In the genomic region with DNA sequence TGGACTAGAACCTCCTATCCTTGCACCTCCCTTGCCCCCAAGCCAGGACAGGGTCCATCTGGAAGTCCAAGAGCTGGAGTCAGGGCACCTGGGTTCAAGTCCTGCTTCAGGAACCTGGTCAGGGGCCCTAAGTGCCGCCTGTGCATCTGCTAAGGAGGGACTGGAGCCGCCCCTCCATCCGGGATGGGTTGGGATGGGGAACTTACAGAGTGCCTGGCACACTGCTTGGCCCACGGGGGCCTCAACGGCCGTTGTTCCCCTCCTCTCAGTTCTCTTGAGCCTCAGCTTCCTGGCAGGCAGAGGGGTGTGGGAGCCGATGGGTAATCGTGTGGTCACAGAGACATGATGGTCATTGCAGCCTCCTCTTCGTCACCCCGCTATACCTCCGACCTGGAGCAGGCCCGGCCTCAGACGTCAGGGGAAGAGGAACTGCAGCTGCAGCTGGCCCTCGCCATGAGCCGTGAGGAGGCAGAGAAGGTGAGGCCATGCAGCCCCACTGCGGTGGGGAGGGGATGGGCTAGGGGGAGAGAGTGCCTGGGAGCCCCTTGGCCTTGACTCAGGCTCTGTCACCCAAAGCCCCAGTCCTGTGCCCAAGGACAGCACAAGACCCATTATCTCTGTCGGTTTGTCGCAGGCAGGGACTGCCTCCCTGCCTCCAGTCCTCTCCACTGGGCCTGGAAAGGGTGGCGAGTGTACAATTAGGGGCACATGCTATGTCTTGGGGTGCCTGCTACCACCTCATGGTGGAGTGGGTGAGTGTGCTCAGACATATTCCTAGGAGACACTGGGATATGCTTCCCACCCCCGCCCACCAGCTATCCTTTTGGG, we compare ENCODE assay signal across 14 cellular contexts. TPM values are rescaled to one million over a fixed set of nuclear protein-coding genes. Genes with fewer than 3 reads are reported as not detected.
DNase-seq lines count a peak whose midpoint lies in the region; ATAC-seq and TF ChIP-seq lines count a peak whose summit lies in the region.
"Had no signal": no experiment of that assay in that cellular context is flagged by ENCODE, and none has a peak within 500 bp of the region (broad histone marks: within the 10 kb centered on the region; RNA-seq: fewer than 3 reads in every experiment).

No MANE protein-coding gene starts in this region.

- no peak overlapping the region for H3K4ac ChIP-seq in mesenchymal stem cell (ENCODE audit: low read depth in 1 of 2, low read length in 2 of 2)

- TF ChIP-seq CTCF in RWPE1 (conservative IDR thresholded peaks at IDR 0.05; ENCODE audit: low read depth) = no peak
- no peak for TF ChIP-seq CTCF in transverse colon (IDR thresholded peaks at IDR 0.05)

- no peak overlapping the region for H2BK120ac ChIP-seq in mesenchymal stem cell (ENCODE audit: low read depth, low read length)

- no peak overlapping the region for H3K14ac ChIP-seq in mesenchymal stem cell (ENCODE audit: low read length in 2 of 2)

- H3K4me3 ChIP-seq in mesenchymal stem cell (ENCODE audit: insufficient read depth in 1 of 2, low read depth in 1 of 2, low read length in 2 of 2) (no peak overlapping the region), transverse colon (no peak overlapping the region)

- H3K79me1 ChIP-seq in mesenchymal stem cell (replicated peaks; ENCODE audit: low read length, poor library complexity, severe bottlenecking) = no peaks in the 10 kb centered on the region

- no peak overlapping the region for H2AK5ac ChIP-seq in mesenchymal stem cell (ENCODE audit: low read length, severe bottlenecking)

- H3K18ac ChIP-seq in mesenchymal stem cell (ENCODE audit: low read depth in 1 of 2, low read length in 2 of 2) = peak overlapping the region in 1 of 2 experiments; percentile 16

- H3K9ac ChIP-seq in mesenchymal stem cell (ENCODE audit: low read length) = no peak overlapping the region

- no peak for TF ChIP-seq POLR2A in transverse colon (IDR thresholded peaks at IDR 0.05)

- POLR2A ChIA-PET in RWPE1 (lab: Yijun Ruan, JAX; ENCODE audit: low non-redundant PET) = no interaction called here

- no peak for TF ChIP-seq EP300 in transverse colon (IDR thresholded peaks at IDR 0.05; ENCODE audit: low read depth)

- H3K23ac ChIP-seq in mesenchymal stem cell (ENCODE audit: low read length in 2 of 2) = no peak overlapping the region

- H3K4me1 ChIP-seq in mesenchymal stem cell (ENCODE audit: control insufficient read depth, insufficient read depth, low read depth, low read length) (peaks cover 37% of the 10 kb centered on the region), transverse colon (peaks cover 14 to 59% (median 47%) of the 10 kb centered on the region in 4 donors)

- H3K4me2 ChIP-seq in mesenchymal stem cell (ENCODE audit: low read length, poor library complexity, severe bottlenecking) = no peak overlapping the region

- H4K8ac ChIP-seq in mesenchymal stem cell (ENCODE audit: low read length) = peak overlapping the region; percentile 71

- peak overlapping the region; percentile 37 for H4K91ac ChIP-seq in mesenchymal stem cell (ENCODE audit: low read length)

- H2AFZ ChIP-seq in mesenchymal stem cell (ENCODE audit: low read depth, low read length) = no peak overlapping the region

- 88% methylated on average over 20 of the region's 20 CpGs for WGBS in mesenchymal stem cell
- WGBS in transverse colon (ENCODE audit: low coverage in 1 of 2), 2 donors = 79% methylated on average over 20 of the region's 20 CpGs; no CpG with 5 or more reads in 1 of the 2 donors

- H2BK5ac ChIP-seq in mesenchymal stem cell (ENCODE audit: low read depth, low read length, poor library complexity, severe bottlenecking) = no peak overlapping the region

- peaks cover 0 to 3% of the 10 kb centered on the region in 2 experiments for H3K36me3 ChIP-seq in mesenchymal stem cell (ENCODE audit: control insufficient read depth in 1 of 2, insufficient read depth in 2 of 2, low read depth in 1 of 2, low read length in 2 of 2)
- no peaks in the 10 kb centered on the region for H3K36me3 ChIP-seq in transverse colon

- H3K27ac ChIP-seq in RWPE1 = peak overlapping the region; percentile 83
- H3K27ac ChIP-seq in mesenchymal stem cell (ENCODE audit: low read length, poor library complexity, severe bottlenecking) = no peak overlapping the region
- peak overlapping the region in 3 of 4 donors; percentile 33 to 93 (median 36) for H3K27ac ChIP-seq in transverse colon

- peaks cover 10 to 30% of the 10 kb centered on the region in 2 experiments for H3K27me3 ChIP-seq in mesenchymal stem cell (ENCODE audit: control insufficient read depth in 1 of 2, insufficient read depth in 1 of 2, low read length in 2 of 2)
- peaks cover 9% of the 10 kb centered on the region for H3K27me3 ChIP-seq in transverse colon

- intact Hi-C loops in transverse colon (cut with DNase I; ENCODE audit: low total_unique reads) = no loop called here

- DNase-seq in RWPE1 (ENCODE audit: low spot score) (no peak), mesenchymal stem cell (no peak), transverse colon (no peak)
- DNase-seq: EL, H7, Karpas-422, NCI-H1417, NCI-H2029, NCI-H2171 treated with DMSO at 0.1 percent for 48 hours, NCI-H774, SHP77 treated with DMSO at 0.1 percent for 48 hours had no signal

- H2BK15ac ChIP-seq in mesenchymal stem cell (ENCODE audit: low read depth, poor library complexity, severe bottlenecking) = peak overlapping the region; percentile 83

- H3K9me3 ChIP-seq in mesenchymal stem cell (ENCODE audit: control insufficient read depth, low read length) (no peaks in the 10 kb centered on the region), transverse colon (no peaks in the 10 kb centered on the region)

- in situ Hi-C loops in transverse colon (cut with MboI; ENCODE audit: low pct_ligation_motif_present in 1 of 4, low pct_unique_long_range_greater_than_20kb in 1 of 4, low sequenced_read_pairs in 3 of 4) = loop anchor here in 2 of 4 donors (25.0 kb wide), 2 partner anchors 299 to 424 kb away; partner anchors contain the start of gene WFIKKN2 (in 1 of the 2)

- H2BK12ac ChIP-seq in mesenchymal stem cell (ENCODE audit: low read length in 2 of 2) = peak overlapping the region in 1 of 2 experiments; percentile 57

- ATAC-seq in GM21390 (IDR thresholded peaks at IDR 0.05; ENCODE audit: unreplicated experiment) (no peak), HG02610 (IDR thresholded peaks at IDR 0.05; ENCODE audit: unreplicated experiment) (no peak)

- CTCF ChIA-PET in RWPE1 (lab: Yijun Ruan, JAX) = interaction anchor here (0.6 to 1.2 kb wide), 2 partner anchors 55 to 59 kb away, joined by 3 read pairs; no protein-coding TSS in a partner anchor

RNA-seq across cellular contexts. Expression of gene EPN3, which starts 5.4 kb away (rescaled TPM):
- polyA plus RNA-seq in mesenchymal stem cell (2013, experiment 1 of 2) = 0.01 TPM
- polyA plus RNA-seq in mesenchymal stem cell (2013, experiment 2 of 2) = not detected
- total RNA-seq in transverse colon = 10 to 100 TPM; 19.2 to 95.7 (median 57.4) TPM
- polyA plus RNA-seq: BJ had no signal

RNA-seq across cellular contexts. Expression of gene SPATA20, which starts 9.0 kb away (rescaled TPM):
- polyA plus RNA-seq in mesenchymal stem cell (2013, experiment 1 of 2) = 36.6 TPM
- 37.2 TPM for polyA plus RNA-seq in mesenchymal stem cell (2013, experiment 2 of 2)
- total RNA-seq in transverse colon = 100 to 1,000 TPM; 116 to 437 (median 228) TPM

RNA-seq across cellular contexts. Expression of gene CACNA1G, which starts 22.6 kb away (rescaled TPM):
- polyA plus RNA-seq in mesenchymal stem cell (2013, experiment 1 of 2) = 0.01 TPM
- polyA plus RNA-seq in mesenchymal stem cell (2013, experiment 2 of 2) = 0.01 TPM
- total RNA-seq in transverse colon = under 1 TPM in 1 of 4 donors, not detected in 3; 0.14 TPM

RNA-seq across cellular contexts. Expression of gene MYCBPAP, which starts 29.7 kb away (rescaled TPM):
- polyA plus RNA-seq in mesenchymal stem cell (2013, experiment 1 of 2) = 0.23 TPM
- 0.03 TPM for polyA plus RNA-seq in mesenchymal stem cell (2013, experiment 2 of 2)
- 1 to 10 TPM in 2 of 4 donors, under 1 TPM in 1, not detected in 1; 0.64 to 3.7 (median 2.7) TPM for total RNA-seq in transverse colon

RNA-seq across cellular contexts. Expression of gene RSAD1, which starts 59.3 kb away (rescaled TPM):
- 9.6 TPM for polyA plus RNA-seq in mesenchymal stem cell (2013, experiment 1 of 2)
- 9.3 TPM for polyA plus RNA-seq in mesenchymal stem cell (2013, experiment 2 of 2)
- 10 to 100 TPM; 19.1 to 35.6 (median 28.2) TPM for total RNA-seq in transverse colon
